8 cellular contexts compared by ENCODE assay signal in the genomic region with DNA sequence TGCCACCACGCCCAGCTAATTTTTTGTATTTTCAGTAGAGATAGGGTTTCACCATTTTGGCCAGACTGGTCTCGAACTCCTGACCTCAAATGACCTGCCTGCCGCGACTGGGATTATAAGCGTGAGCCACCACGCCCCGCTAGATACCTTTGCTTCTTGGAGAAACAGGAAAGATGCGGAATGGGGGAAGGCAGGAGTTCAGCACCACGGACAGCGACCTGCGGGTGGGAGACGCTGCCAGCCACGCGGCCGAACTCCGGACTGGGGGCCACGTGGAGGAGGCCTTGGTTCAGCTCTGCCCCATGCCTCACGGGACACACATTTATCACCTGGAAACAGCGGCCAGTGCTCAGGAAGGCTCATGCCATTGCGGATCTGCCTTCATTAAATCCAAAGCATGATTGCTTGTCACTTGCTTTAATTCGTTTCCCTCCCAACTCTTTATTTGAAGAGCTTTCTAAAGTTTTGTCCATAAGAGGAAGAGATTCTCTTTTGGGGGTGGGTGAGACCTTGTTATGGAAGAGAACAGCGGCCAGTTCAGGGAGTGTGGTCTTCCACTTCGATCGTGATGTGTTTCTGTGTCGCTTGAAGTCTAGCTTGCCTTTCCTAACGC.
DNase-seq lines count a peak whose midpoint lies in the region; TF ChIP-seq lines count a peak whose summit lies in the region.

No MANE protein-coding gene starts in this region.

- DNase-seq in DMS53 (lab: John Stamatoyannopoulos, UW) (peak; percentile 13), DMS53 treated with DMSO at 0.1 percent for 48 hours (lab: John Stamatoyannopoulos, UW; ENCODE audit: unreplicated experiment) (no peak), foreskin melanocyte (peak; percentile 11), progenitor cell of endocrine pancreas (ENCODE audit: low spot score, unreplicated experiment) (peak; percentile 92), NCI-H1092 treated with DMSO at 0.1 percent for 48 hours (lab: John Stamatoyannopoulos, UW) (no peak), NCI-H1105 treated with DMSO at 0.1 percent for 48 hours (lab: John Stamatoyannopoulos, UW) (no peak), middle frontal gyrus (ENCODE audit: extremely low spot score, low spot score) (no peak)
- peak; percentile 53 for DNase-seq in activated CD4-positive, alpha-beta memory T cell treated with anti-CD3 and anti-CD28 coated beads, Interleukin-2, amount 10 ng/mL, durations not matched to agents 7 days and 5 days

- H3K4me1 Mint-ChIP-seq in activated CD4-positive, alpha-beta memory T cell treated with anti-CD3 and anti-CD28 coated beads, Interleukin-2, amount 10 ng/mL, durations not matched to agents 7 days and 5 days: no peaks in the 10 kb centered on the region
- no peaks in the 10 kb centered on the region for H3K4me1 Mint-ChIP-seq in progenitor cell of endocrine pancreas (ENCODE audit: low read depth)

- TF ChIP-seq CTCF in progenitor cell of endocrine pancreas (IDR thresholded peaks at IDR 0.05; ENCODE audit: unreplicated experiment): no peak

- POLR2A ChIA-PET in activated CD4-positive, alpha-beta memory T cell treated with anti-CD3 and anti-CD28 coated beads, Interleukin-2, amount 10 ng/mL, durations not matched to agents 7 days and 5 days (lab: Charles Lee): no interaction called here

- H3K4me3 Mint-ChIP-seq in activated CD4-positive, alpha-beta memory T cell treated with anti-CD3 and anti-CD28 coated beads, Interleukin-2, amount 10 ng/mL, durations not matched to agents 7 days and 5 days: no peak overlapping the region
- H3K4me3 Mint-ChIP-seq in progenitor cell of endocrine pancreas (ENCODE audit: low read depth): no peak overlapping the region

- CTCF ChIA-PET in activated CD4-positive, alpha-beta memory T cell treated with anti-CD3 and anti-CD28 coated beads, Interleukin-2, amount 10 ng/mL, durations not matched to agents 7 days and 5 days (lab: Charles Lee): no interaction called here

- H3K36me3 Mint-ChIP-seq in activated CD4-positive, alpha-beta memory T cell treated with anti-CD3 and anti-CD28 coated beads, Interleukin-2, amount 10 ng/mL, durations not matched to agents 7 days and 5 days (ENCODE audit: low read depth): no peaks in the 10 kb centered on the region
- no peaks in the 10 kb centered on the region for H3K36me3 Mint-ChIP-seq in progenitor cell of endocrine pancreas (ENCODE audit: insufficient read depth)

- H3K27ac Mint-ChIP-seq in activated CD4-positive, alpha-beta memory T cell treated with anti-CD3 and anti-CD28 coated beads, Interleukin-2, amount 10 ng/mL, durations not matched to agents 7 days and 5 days: no peak overlapping the region
- H3K27ac Mint-ChIP-seq in progenitor cell of endocrine pancreas: no peak overlapping the region

- H3K9me3 Mint-ChIP-seq in activated CD4-positive, alpha-beta memory T cell treated with anti-CD3 and anti-CD28 coated beads, Interleukin-2, amount 10 ng/mL, durations not matched to agents 7 days and 5 days: no peaks in the 10 kb centered on the region
- H3K9me3 Mint-ChIP-seq in progenitor cell of endocrine pancreas (ENCODE audit: low read depth): no peaks in the 10 kb centered on the region

- no peaks in the 10 kb centered on the region for H3K27me3 Mint-ChIP-seq in activated CD4-positive, alpha-beta memory T cell treated with anti-CD3 and anti-CD28 coated beads, Interleukin-2, amount 10 ng/mL, durations not matched to agents 7 days and 5 days
- peaks cover 65% of the 10 kb centered on the region for H3K27me3 Mint-ChIP-seq in progenitor cell of endocrine pancreas

Comparison
In these comparisons a context has a peak if more than half of its experiments do, and no peak if none do; other contexts are left out.
1. DNase-seq: peak in DMS53 (single experiment), activated CD4-positive, alpha-beta memory T cell treated with anti-CD3 and anti-CD28 coated beads, Interleukin-2, amount 10 ng/mL, durations not matched to agents 7 days and 5 days (single experiment), foreskin melanocyte (single experiment) and progenitor cell of endocrine pancreas (single experiment); none in DMS53 treated with DMSO at 0.1 percent for 48 hours (single experiment), NCI-H1092 treated with DMSO at 0.1 percent for 48 hours (single experiment), NCI-H1105 treated with DMSO at 0.1 percent for 48 hours (single experiment) and middle frontal gyrus (single experiment).